22 cellular contexts compared by ENCODE assay signal in genomic region chr9:124274738-124275137, GRCh38.
"Had no signal": no experiment of that assay in that cellular context is flagged by ENCODE, and none has a peak within 500 bp of the region (broad histone marks: within the 10 kb centered on the region; RNA-seq: fewer than 3 reads in every experiment).

No MANE protein-coding gene starts in this region.

- H3K4me3 Mint-ChIP-seq: activated CD8-positive, alpha-beta T cell treated with anti-CD3 and anti-CD28 coated beads for 36 hours; activated naive CD4-positive, alpha-beta T cell treated with anti-CD3 and anti-CD28 coated beads, Interleukin-2, amount 50 U/mL, for 24 hours; activated T-cell treated with anti-CD3 and anti-CD28 coated beads, Interleukin-2, amount 50 U/mL, for 24 hours; T-cell; WTC11 had no signal

- H3K9me3 ChIP-seq: pancreas, right lobe of liver, SK-N-SH, stomach, upper lobe of right lung had no signal

- H3K36me3 Mint-ChIP-seq: activated naive CD4-positive, alpha-beta T cell treated with anti-CD3 and anti-CD28 coated beads, Interleukin-2, amount 50 U/mL, for 24 hours; T-cell; WTC11 had no signal

- H3K27me3 Mint-ChIP-seq: activated naive CD4-positive, alpha-beta T cell treated with anti-CD3 and anti-CD28 coated beads, Interleukin-2, amount 50 U/mL, for 24 hours; activated T-cell treated with anti-CD3 and anti-CD28 coated beads, Interleukin-2, amount 50 U/mL, for 24 hours; T-cell had no signal

- H3K4me2 ChIP-seq: SK-N-SH had no signal

- H3K27ac Mint-ChIP-seq: activated CD8-positive, alpha-beta T cell treated with anti-CD3 and anti-CD28 coated beads for 36 hours; activated naive CD4-positive, alpha-beta T cell treated with anti-CD3 and anti-CD28 coated beads, Interleukin-2, amount 50 U/mL, for 24 hours; activated T-cell treated with anti-CD3 and anti-CD28 coated beads, Interleukin-2, amount 50 U/mL, for 24 hours; T-cell; WTC11 had no signal

- H3K9ac ChIP-seq: SK-N-SH had no signal

- H3K36me3 ChIP-seq: cardiac muscle cell, pancreas, right lobe of liver, stomach had no signal

- H3K27me3 ChIP-seq: cardiac muscle cell, dorsolateral prefrontal cortex, pancreas, right lobe of liver, stomach, upper lobe of right lung had no signal

- H3K4me1 Mint-ChIP-seq: activated naive CD4-positive, alpha-beta T cell treated with anti-CD3 and anti-CD28 coated beads, Interleukin-2, amount 50 U/mL, for 24 hours had no signal

- H3K9me3 Mint-ChIP-seq: activated CD8-positive, alpha-beta T cell treated with anti-CD3 and anti-CD28 coated beads for 36 hours; activated naive CD4-positive, alpha-beta T cell treated with anti-CD3 and anti-CD28 coated beads, Interleukin-2, amount 50 U/mL, for 24 hours; activated T-cell treated with anti-CD3 and anti-CD28 coated beads, Interleukin-2, amount 50 U/mL, for 24 hours; T-cell; WTC11 had no signal

- H3K27ac ChIP-seq: cardiac muscle cell, epithelial cell of prostate, pancreas, right lobe of liver, upper lobe of right lung had no signal

- DNase-seq: activated CD4-positive, alpha-beta T cell treated with anti-CD3 and anti-CD28 coated beads for 48 hours; activated CD8-positive, alpha-beta T cell treated with anti-CD3 and anti-CD28 coated beads for 36 hours; activated T-cell treated with anti-CD3 and anti-CD28 coated beads, Interleukin-2, amount 50 U/mL, for 24 hours; dorsolateral prefrontal cortex; head of caudate nucleus; kidney; midbrain; pancreas; right lobe of liver; SK-N-SH; small intestine; stimulated activated CD4-positive, alpha-beta T cell treated with anti-CD3 and anti-CD28 coated beads, Interleukin-15, amount 100 ng/mL, for 24 hours; stimulated activated CD4-positive, alpha-beta T cell treated with anti-CD3 and anti-CD28 coated beads, Interleukin-4, amount 100 ng/mL, for 1 hour; stomach; T-cell; upper lobe of right lung had no signal

- H3K4me3 ChIP-seq: cardiac muscle cell, dorsolateral prefrontal cortex, lung, pancreas, right lobe of liver, stomach, upper lobe of right lung had no signal

- ATAC-seq: activated CD8-positive, alpha-beta T cell treated with anti-CD3 and anti-CD28 coated beads for 36 hours; left lobe of liver; pancreas; right lobe of liver; T-cell; upper lobe of right lung; WTC11 had no signal
